In genomic region chr17:67568961-67569360, GRCh38 we compare ENCODE assay signal across 26 cellular contexts.
DNase-seq lines count a peak whose midpoint lies in the region; ATAC-seq, FAIRE-seq and TF ChIP-seq lines count a peak whose summit lies in the region.
"Had no signal": no experiment of that assay in that cellular context is flagged by ENCODE, and none has a peak within 500 bp of the region (broad histone marks: within the 10 kb centered on the region; RNA-seq: fewer than 3 reads in every experiment).

No MANE protein-coding gene starts in this region.

- H2BK5ac ChIP-seq in H9 (ENCODE audit: insufficient read length, low read length), result no peak overlapping the region
- no peak overlapping the region for H2BK5ac ChIP-seq in neuronal stem cell (ENCODE audit: low read length)

- no peak overlapping the region for H3K4me2 ChIP-seq in H9 (ENCODE audit: insufficient read depth, insufficient read length, low read length)
- no peak overlapping the region for H3K4me2 ChIP-seq in neuronal stem cell (ENCODE audit: insufficient read depth, low read length, poor library complexity, severe bottlenecking)

- H3K27me3 ChIP-seq in CD8-positive, alpha-beta T cell (ENCODE audit: insufficient read depth, low read length), result no peaks in the 10 kb centered on the region
- H3K27me3 ChIP-seq in H9 (ENCODE audit: insufficient read depth, low read length), result no peaks in the 10 kb centered on the region
- H3K27me3 ChIP-seq in neuronal stem cell (ENCODE audit: control insufficient read depth in 3 of 3, insufficient read depth in 3 of 3, low read depth in 1 of 3, low read length in 3 of 3), result no peaks in the 10 kb centered on the region
- H3K27me3 ChIP-seq: heart right ventricle, neutrophil, uterus had no signal

- H3K4ac ChIP-seq in H9 (ENCODE audit: low read depth, low read length) (no peak overlapping the region), neuronal stem cell (ENCODE audit: low read length) (no peak overlapping the region)

- peaks cover 55% of the 10 kb centered on the region for H3K36me3 Mint-ChIP-seq in CD8-positive, alpha-beta T cell
- H3K36me3 Mint-ChIP-seq in H9 (ENCODE audit: insufficient read depth in 1 of 3, low read depth in 3 of 3), result peaks cover 0 to 28% (median under 1%) of the 10 kb centered on the region in 3 experiments; a peak in 4 of 7 replicates

- DNase-seq in CD8-positive, alpha-beta T cell, result no peak
- DNase-seq in H9 (peak; percentile 17), caudate nucleus (lab: John Stamatoyannopoulos, UW) (no peak), neuronal stem cell (ENCODE audit: low spot score) (no peak), H54 (ENCODE audit: insufficient read length, low spot score) (no peak), cerebellar cortex (ENCODE audit: low spot score) (no peak), MV-4-11 (lab: John Stamatoyannopoulos, UW) (no peak)
- DNase-seq: ACHN; activated CD8-positive, alpha-beta T cell treated with anti-CD3 and anti-CD28 coated beads, Interleukin-2, amount 10 ng/mL, durations not matched to agents 7 days and 5 days; activated naive CD4-positive, alpha-beta T cell treated with anti-CD3 and anti-CD28 coated beads, Interleukin-2, amount 50 U/mL, for 16 hours; activated T-cell treated with anti-CD3 and anti-CD28 coated beads, Interleukin-2, amount 50 U/mL, for 72 hours; heart right ventricle; left ventricle myocardium superior; mucosa of descending colon; NCI-H1417; NCI-H524 treated with DMSO at 0.1 percent for 48 hours; substantia nigra; T1000; uterus had no signal

- intact Hi-C loops in CD8-positive, alpha-beta T cell (cut with DNase I, micrococcal nuclease), result no loop called here

- H3K9me3 Mint-ChIP-seq in CD8-positive, alpha-beta T cell, result no peaks in the 10 kb centered on the region
- H3K9me3 Mint-ChIP-seq in H9, result peaks cover 0 to 2% of the 10 kb centered on the region in 2 experiments; a peak in 1 of 5 replicates
- H3K9me3 Mint-ChIP-seq: activated T-cell treated with anti-CD3 and anti-CD28 coated beads, Interleukin-2, amount 50 U/mL, for 72 hours; CD14-positive monocyte had no signal

- no peaks in the 10 kb centered on the region for H4K20me1 ChIP-seq in H9 (ENCODE audit: control insufficient read depth, insufficient read depth, insufficient read length)

- H3T11ph ChIP-seq in H9 (ENCODE audit: low read length), result no peak overlapping the region

- no peak overlapping the region for H3K9ac ChIP-seq in H9 (ENCODE audit: extremely low read depth, insufficient read length, low read length)
- H3K9ac ChIP-seq in neuronal stem cell (ENCODE audit: low read depth, low read length, poor library complexity), result no peak overlapping the region

- H3K4me3 Mint-ChIP-seq in CD8-positive, alpha-beta T cell, result no peak overlapping the region
- H3K4me3 Mint-ChIP-seq in H9, result no peak overlapping the region
- H3K4me3 Mint-ChIP-seq: activated CD8-positive, alpha-beta T cell treated with anti-CD3 and anti-CD28 coated beads, Interleukin-2, amount 10 ng/mL, durations not matched to agents 7 days and 5 days; activated T-cell treated with anti-CD3 and anti-CD28 coated beads, Interleukin-2, amount 50 U/mL, for 72 hours; CD14-positive monocyte had no signal

- no CpG with 5 or more reads among the region's 6 CpGs for WGBS in H9 (ENCODE audit: extremely low coverage, insufficient read length, low lambda C conversion rate)
- no CpG with 5 or more reads among the region's 6 CpGs for WGBS in neuronal stem cell (ENCODE audit: extremely low coverage in 2 of 2, insufficient read length in 2 of 2, insufficient replicate concordance in 1 of 2), 2 donors

- H3K27ac Mint-ChIP-seq in CD8-positive, alpha-beta T cell, result peak overlapping the region; percentile 60
- no peak overlapping the region for H3K27ac Mint-ChIP-seq in H9

- FAIRE-seq in H54 (lab: Jason Lieb, UNC), result no peak
- FAIRE-seq: astrocyte, endometrium, H1 had no signal

- no peak overlapping the region for H2AFZ ChIP-seq in H9 (ENCODE audit: low read length)
- H2AFZ ChIP-seq in neuronal stem cell (ENCODE audit: low read length), result peak overlapping the region; percentile 10

- H3K56ac ChIP-seq in H9 (ENCODE audit: insufficient read length, low read depth, low read length), result no peak overlapping the region

- H2AK5ac ChIP-seq in H9 (ENCODE audit: insufficient read length, low read length) (no peak overlapping the region), neuronal stem cell (ENCODE audit: low read depth, low read length) (no peak overlapping the region)

- H3K18ac ChIP-seq in H9 (ENCODE audit: insufficient read length, low read depth, low read length) (no peak overlapping the region), neuronal stem cell (ENCODE audit: low read length) (no peak overlapping the region)

- no peaks in the 10 kb centered on the region for H3K36me3 ChIP-seq in CD8-positive, alpha-beta T cell (ENCODE audit: insufficient read depth, low read length)
- no peaks in the 10 kb centered on the region for H3K36me3 ChIP-seq in neuronal stem cell (replicated peaks in 1 of 2; ENCODE audit: control insufficient read depth in 2 of 2, insufficient read depth in 2 of 2, low read length in 2 of 2)
- H3K36me3 ChIP-seq: neutrophil, uterus had no signal

- H2BK20ac ChIP-seq in H9 (ENCODE audit: low read depth, low read length, poor library complexity, severe bottlenecking), result no peak overlapping the region

- H3K9me3 ChIP-seq in CD8-positive, alpha-beta T cell (ENCODE audit: low read length), result no peaks in the 10 kb centered on the region
- H3K9me3 ChIP-seq in H9 (ENCODE audit: control insufficient read depth, low read depth, low read length) (no peaks in the 10 kb centered on the region), neuronal stem cell (replicated peaks in 1 of 2; ENCODE audit: control insufficient read depth in 2 of 2, insufficient read depth in 1 of 2, low read depth in 1 of 2, low read length in 2 of 2) (no peaks in the 10 kb centered on the region)
- H3K9me3 ChIP-seq: heart right ventricle, mucosa of descending colon, neutrophil, uterus had no signal

- no peak for ATAC-seq in CD8-positive, alpha-beta T cell
- ATAC-seq in HG02884 (IDR thresholded peaks at IDR 0.05; ENCODE audit: unreplicated experiment), result no peak
- ATAC-seq: activated CD4-positive, CD25-positive, alpha-beta regulatory T cell treated with anti-CD3 and anti-CD28 coated beads, Interleukin-2, amount 50 U/mL, for 24 hours; activated CD8-positive, alpha-beta T cell treated with anti-CD3 and anti-CD28 coated beads, Interleukin-2, amount 10 ng/mL, durations not matched to agents 7 days and 5 days; activated T-cell treated with anti-CD3 and anti-CD28 coated beads, Interleukin-2, amount 50 U/mL, for 72 hours; heart right ventricle; left ventricle myocardium superior; mucosa of descending colon had no signal

- H4K5ac ChIP-seq in H9 (ENCODE audit: insufficient read length, low read depth, low read length), result no peak overlapping the region

- H2BK15ac ChIP-seq in H9 (ENCODE audit: low read depth, low read length), result no peak overlapping the region
- no peak overlapping the region for H2BK15ac ChIP-seq in neuronal stem cell (ENCODE audit: low read length)

- H4K91ac ChIP-seq in H9 (ENCODE audit: insufficient read length, low read depth, low read length) (no peak overlapping the region), neuronal stem cell (ENCODE audit: low read depth, low read length, poor library complexity) (no peak overlapping the region)

- no peak overlapping the region for H3K27ac ChIP-seq in CD8-positive, alpha-beta T cell (ENCODE audit: low read depth, low read length)
- no peak overlapping the region for H3K27ac ChIP-seq in H9 (ENCODE audit: insufficient read length, low read depth, low read length)
- peak overlapping the region; percentile 27 for H3K27ac ChIP-seq in caudate nucleus (ENCODE audit: low read depth, low read length)
- no peak overlapping the region for H3K27ac ChIP-seq in neuronal stem cell (replicated peaks; ENCODE audit: low read length)
- H3K27ac ChIP-seq: heart right ventricle, neutrophil, uterus had no signal

- no peak for TF ChIP-seq POLR2A in H54 (IDR thresholded peaks at IDR 0.05; ENCODE audit: low read depth, low read length)

- H3K23me2 ChIP-seq in H9 (ENCODE audit: insufficient read length, low read depth, low read length, poor library complexity, severe bottlenecking), result no peaks in the 10 kb centered on the region

- H3K14ac ChIP-seq in H9 (ENCODE audit: insufficient read depth, low read length) (no peak overlapping the region), neuronal stem cell (ENCODE audit: low read length) (no peak overlapping the region)

- no peaks in the 10 kb centered on the region for H3K4me1 ChIP-seq in CD8-positive, alpha-beta T cell (ENCODE audit: insufficient read depth, low read length)
- H3K4me1 ChIP-seq in H9 (ENCODE audit: insufficient read depth, low read length) (no peaks in the 10 kb centered on the region), neuronal stem cell (ENCODE audit: control insufficient read depth in 2 of 2, insufficient read depth in 1 of 2, low read depth in 1 of 2, low read length in 2 of 2) (peaks cover 2 to 18% of the 10 kb centered on the region in 2 donors)
- H3K4me1 ChIP-seq: uterus had no signal

- peaks cover 29% of the 10 kb centered on the region for H3K4me1 Mint-ChIP-seq in CD8-positive, alpha-beta T cell (ENCODE audit: low read depth)
- H3K4me1 Mint-ChIP-seq in H9, result peaks cover 4 to 10% of the 10 kb centered on the region in 2 experiments; a peak in 2 of 4 replicates

- CTCF ChIA-PET in CD8-positive, alpha-beta T cell (lab: Charles Lee), result interaction anchor here (0.6 to 2.6 kb wide), 3 partner anchors 182 to 194 kb away, joined by 3 to 12 read pairs (median 9); no protein-coding TSS in a partner anchor

- TF ChIP-seq CTCF in CD8-positive, alpha-beta T cell (IDR thresholded peaks at IDR 0.05), result no peak
- no peak for TF ChIP-seq CTCF in H9 (conservative IDR thresholded peaks at IDR 0.05)

- H3K79me2 ChIP-seq in H9 (ENCODE audit: insufficient read depth, low read length), result no peaks in the 10 kb centered on the region

- no peak overlapping the region for H3K4me3 ChIP-seq in CD8-positive, alpha-beta T cell (ENCODE audit: low read depth, low read length)
- no peak overlapping the region for H3K4me3 ChIP-seq in neuronal stem cell (ENCODE audit: low read length in 2 of 2)
- H3K4me3 ChIP-seq: heart right ventricle, mucosa of descending colon, uterus had no signal

- no peaks in the 10 kb centered on the region for H3K27me3 Mint-ChIP-seq in CD8-positive, alpha-beta T cell (ENCODE audit: low read depth)
- H3K27me3 Mint-ChIP-seq in H9 (ENCODE audit: low read depth), result no peaks in the 10 kb centered on the region

- H3K23ac ChIP-seq in H9 (ENCODE audit: insufficient read length, low read depth, low read length) (no peak overlapping the region), neuronal stem cell (ENCODE audit: low read depth, low read length, poor library complexity) (no peak overlapping the region)

- POLR2A ChIA-PET in CD8-positive, alpha-beta T cell (lab: Charles Lee), result interaction anchor here (0.8 to 1.3 kb wide), 2 partner anchors 11 to 12 kb away, joined by 3 to 5 read pairs; no protein-coding TSS in a partner anchor

- H4K8ac ChIP-seq in H9 (replicated peaks; ENCODE audit: insufficient read length, low read depth, low read length) (no peak overlapping the region), neuronal stem cell (ENCODE audit: low read depth, low read length) (no peak overlapping the region)

- H2BK12ac ChIP-seq in H9 (ENCODE audit: insufficient read length, low read depth, low read length), result no peak overlapping the region
- H2BK12ac ChIP-seq in neuronal stem cell (ENCODE audit: low read length), result no peak overlapping the region

- H2BK120ac ChIP-seq in H9 (ENCODE audit: low read depth, low read length, poor library complexity, severe bottlenecking) (no peak overlapping the region), neuronal stem cell (ENCODE audit: low read depth, low read length) (no peak overlapping the region)

- H3K79me1 ChIP-seq in H9 (ENCODE audit: insufficient read depth, low read depth, low read length, poor library complexity, severe bottlenecking) (no peaks in the 10 kb centered on the region), neuronal stem cell (ENCODE audit: low read depth, low read length) (no peaks in the 10 kb centered on the region)
